In genomic region chr6:11672669-11673068, GRCh38 we compare ENCODE assay signal across 31 cellular contexts.
"Had no signal": no experiment of that assay in that cellular context is flagged by ENCODE, and none has a peak within 500 bp of the region (broad histone marks: within the 10 kb centered on the region; RNA-seq: fewer than 3 reads in every experiment).

No MANE protein-coding gene starts in this region.

- H3K36me3 Mint-ChIP-seq: activated naive CD8-positive, alpha-beta T cell treated with anti-CD3 and anti-CD28 coated beads for 36 hours had no signal

- DNase-seq: activated CD4-positive, alpha-beta T cell treated with anti-CD3 and anti-CD28 coated beads for 36 hours; activated CD4-positive, alpha-beta T cell treated with anti-CD3 and anti-CD28 coated beads, Interleukin-2, amount 50 U/mL, for 1 hour; activated CD4-positive, alpha-beta T cell treated with anti-CD3 and anti-CD28 coated beads, Interleukin-2, amount 50 U/mL, for 48 hours; activated CD4-positive, CD25-positive, alpha-beta regulatory T cell; activated CD4-positive, CD25-positive, alpha-beta regulatory T cell treated with anti-CD3 and anti-CD28 coated beads, Interleukin-2, amount 50 U/mL, for 72 hours; activated CD8-positive, alpha-beta memory T cell treated with anti-CD3 and anti-CD28 coated beads for 24 hours; activated CD8-positive, alpha-beta T cell treated with anti-CD3 and anti-CD28 coated beads for 36 hours; activated effector memory CD4-positive, alpha-beta T cell treated with anti-CD3 and anti-CD28 coated beads, Interleukin-2, amount 50 U/mL, for 16 hours; activated naive CD4-positive, alpha-beta T cell treated with anti-CD3 and anti-CD28 coated beads for 36 hours; activated naive CD8-positive, alpha-beta T cell treated with anti-CD3 and anti-CD28 coated beads for 36 hours; activated naive CD8-positive, alpha-beta T cell treated with anti-CD3 and anti-CD28 coated beads, Interleukin-2, amount 50 U/mL, for 24 hours; activated T-cell treated with anti-CD3 and anti-CD28 coated beads, Interleukin-2, amount 50 U/mL, for 4 hours; adrenal gland; amygdala; aorta; body of pancreas; caudate nucleus; cortex of kidney; dermis blood vessel endothelial cell; effector CD4-positive, alpha-beta T cell; effector memory CD8-positive, alpha-beta T cell; erythroblast; esophagus squamous epithelium; foreskin melanocyte; heart right ventricle; T-helper 2 cell had no signal

- H3K27me3 ChIP-seq: body of pancreas, esophagus squamous epithelium, heart right ventricle had no signal

- H3K4me3 Mint-ChIP-seq: activated CD4-positive, alpha-beta T cell treated with anti-CD3 and anti-CD28 coated beads for 36 hours; activated CD8-positive, alpha-beta T cell treated with anti-CD3 and anti-CD28 coated beads for 36 hours; activated naive CD4-positive, alpha-beta T cell treated with anti-CD3 and anti-CD28 coated beads for 36 hours; activated naive CD4-positive, alpha-beta T cell treated with anti-CD3 and anti-CD28 coated beads, Interleukin-2, amount 50 U/mL, for 24 hours; activated naive CD8-positive, alpha-beta T cell treated with anti-CD3 and anti-CD28 coated beads for 36 hours; activated naive CD8-positive, alpha-beta T cell treated with anti-CD3 and anti-CD28 coated beads, Interleukin-2, amount 50 U/mL, for 24 hours; activated T-cell treated with anti-CD3 and anti-CD28 coated beads, Interleukin-2, amount 50 U/mL, for 4 hours; activated T-helper 1 cell treated with anti-CD3 and anti-CD28 coated beads, Interleukin-12 subunit alpha, Interleukin-12 subunit beta, Interleukin-2, Interleukin-4 antibody, amounts not matched to agents 30 ng/mL and 10 ng/mL and 1 ng/mL, durations not matched to agents 14 hours and 24 hours and 36 hours; effector memory CD8-positive, alpha-beta T cell had no signal

- ATAC-seq: activated CD4-positive, alpha-beta T cell treated with anti-CD3 and anti-CD28 coated beads for 36 hours; activated CD8-positive, alpha-beta T cell treated with anti-CD3 and anti-CD28 coated beads for 36 hours; activated naive CD8-positive, alpha-beta T cell treated with anti-CD3 and anti-CD28 coated beads, Interleukin-2, amount 50 U/mL, for 24 hours; activated T-cell treated with anti-CD3 and anti-CD28 coated beads, Interleukin-2, amount 50 U/mL, for 4 hours; body of pancreas; effector memory CD8-positive, alpha-beta T cell; gastroesophageal sphincter; heart right ventricle had no signal

- H3K27ac Mint-ChIP-seq: activated CD4-positive, alpha-beta T cell treated with anti-CD3 and anti-CD28 coated beads for 36 hours; activated CD8-positive, alpha-beta T cell treated with anti-CD3 and anti-CD28 coated beads for 36 hours; activated naive CD4-positive, alpha-beta T cell treated with anti-CD3 and anti-CD28 coated beads for 36 hours; activated naive CD4-positive, alpha-beta T cell treated with anti-CD3 and anti-CD28 coated beads, Interleukin-2, amount 50 U/mL, for 24 hours; activated naive CD8-positive, alpha-beta T cell treated with anti-CD3 and anti-CD28 coated beads for 36 hours; activated naive CD8-positive, alpha-beta T cell treated with anti-CD3 and anti-CD28 coated beads, Interleukin-2, amount 50 U/mL, for 24 hours; activated T-helper 1 cell treated with anti-CD3 and anti-CD28 coated beads, Interleukin-12 subunit alpha, Interleukin-12 subunit beta, Interleukin-2, Interleukin-4 antibody, amounts not matched to agents 30 ng/mL and 10 ng/mL and 1 ng/mL, durations not matched to agents 14 hours and 24 hours and 36 hours; activated T-helper 2 cell treated with anti-CD3 and anti-CD28 coated beads, Interferon-gamma antibody, Interleukin-2, Interleukin-4, amounts not matched to agents 10 μg/mL and 5 μg/mL and 100 μg/mL, durations not matched to agents 14 hours and 24 hours and 36 hours; effector memory CD8-positive, alpha-beta T cell had no signal

- FAIRE-seq: colon had no signal

- H3K4me3 ChIP-seq: adrenal gland, body of pancreas, esophagus squamous epithelium, gastroesophageal sphincter, heart right ventricle had no signal

- H3K27me3 Mint-ChIP-seq: activated CD4-positive, alpha-beta T cell treated with anti-CD3 and anti-CD28 coated beads for 36 hours; activated naive CD8-positive, alpha-beta T cell treated with anti-CD3 and anti-CD28 coated beads for 36 hours had no signal

- H3K4me1 Mint-ChIP-seq: activated CD4-positive, alpha-beta T cell treated with anti-CD3 and anti-CD28 coated beads for 36 hours; activated naive CD4-positive, alpha-beta T cell treated with anti-CD3 and anti-CD28 coated beads, Interleukin-2, amount 50 U/mL, for 24 hours had no signal

- H3K27ac ChIP-seq: adrenal gland, body of pancreas, esophagus squamous epithelium, gastroesophageal sphincter, heart right ventricle had no signal

- H3K9me3 Mint-ChIP-seq: activated CD8-positive, alpha-beta T cell treated with anti-CD3 and anti-CD28 coated beads for 36 hours; activated naive CD8-positive, alpha-beta T cell treated with anti-CD3 and anti-CD28 coated beads, Interleukin-2, amount 50 U/mL, for 24 hours; activated T-cell treated with anti-CD3 and anti-CD28 coated beads, Interleukin-2, amount 50 U/mL, for 4 hours; activated T-helper 1 cell treated with anti-CD3 and anti-CD28 coated beads, Interleukin-12 subunit alpha, Interleukin-12 subunit beta, Interleukin-2, Interleukin-4 antibody, amounts not matched to agents 30 ng/mL and 10 ng/mL and 1 ng/mL, durations not matched to agents 14 hours and 24 hours and 36 hours; effector memory CD8-positive, alpha-beta T cell had no signal

- H3K36me3 ChIP-seq: adrenal gland, esophagus squamous epithelium, gastroesophageal sphincter, heart right ventricle had no signal

- H3K4me1 ChIP-seq: adrenal gland, body of pancreas, gastroesophageal sphincter, heart right ventricle had no signal

- H3K9me3 ChIP-seq: adrenal gland, body of pancreas, esophagus squamous epithelium, gastroesophageal sphincter had no signal
